In the genomic region with DNA sequence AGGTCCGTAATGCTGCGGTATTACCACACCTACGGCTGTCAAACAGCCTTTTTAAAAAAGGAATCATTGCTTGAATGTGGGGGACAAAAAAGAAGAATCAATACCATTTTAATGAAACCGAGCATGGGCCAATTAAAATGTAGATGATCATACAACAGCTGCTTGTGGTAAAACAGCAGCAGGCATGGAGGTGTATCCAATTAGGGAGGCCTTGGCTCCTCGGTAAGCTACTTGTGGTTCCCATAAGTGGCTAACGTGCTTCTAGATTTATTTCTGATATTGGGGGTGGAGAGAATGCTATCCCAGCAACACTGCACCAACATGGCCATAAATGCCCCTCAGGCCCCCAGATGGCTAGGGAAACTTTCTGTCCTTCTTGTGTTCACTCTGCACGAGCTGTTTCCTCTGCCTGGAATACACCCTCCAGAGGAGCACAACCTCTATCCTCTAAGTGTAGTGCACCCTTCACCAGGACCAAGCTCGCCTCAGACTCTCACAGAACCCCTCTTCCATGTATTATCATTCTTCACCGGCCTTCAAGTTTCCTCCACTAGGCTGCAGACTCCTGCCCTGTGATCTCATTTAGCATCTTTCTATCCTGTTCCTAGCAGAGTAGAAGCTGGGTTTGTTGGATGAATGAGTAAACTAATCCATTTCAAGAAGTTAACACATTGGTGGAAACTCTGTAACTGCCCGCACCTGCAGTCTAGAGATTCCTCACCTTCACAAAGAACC, we compare ENCODE assay signal across 8 cellular contexts. TPM values are rescaled to one million over a fixed set of nuclear protein-coding genes. Genes with fewer than 3 reads are reported as not detected.
DNase-seq lines count a peak whose midpoint lies in the region; ATAC-seq and TF ChIP-seq lines count a peak whose summit lies in the region.
"Had no signal": no experiment of that assay in that cellular context is flagged by ENCODE, and none has a peak within 500 bp of the region (broad histone marks: within the 10 kb centered on the region; RNA-seq: fewer than 3 reads in every experiment).

No MANE protein-coding gene starts in this region.

- POLR2A ChIA-PET in activated CD4-positive, alpha-beta memory T cell treated with anti-CD3 and anti-CD28 coated beads, Interleukin-2, amount 10 ng/mL, durations not matched to agents 7 days and 5 days (lab: Charles Lee), result interaction anchor here (0.6 kb wide), 1 partner anchor 20 kb away, joined by 3 read pairs; no protein-coding TSS in a partner anchor

- peaks cover 23% of the 10 kb centered on the region for H3K4me1 ChIP-seq in RWPE2 (ENCODE audit: insufficient read depth, poor library complexity, severe bottlenecking)
- H3K4me1 ChIP-seq in skeletal muscle satellite cell (ENCODE audit: control insufficient read depth, insufficient read depth, low read length), result peaks cover 41% of the 10 kb centered on the region

- no peak overlapping the region for H3K4me3 Mint-ChIP-seq in activated CD4-positive, alpha-beta memory T cell treated with anti-CD3 and anti-CD28 coated beads, Interleukin-2, amount 10 ng/mL, durations not matched to agents 7 days and 5 days

- H3K27ac ChIP-seq in RWPE2 (ENCODE audit: poor library complexity, severe bottlenecking), result peak overlapping the region; percentile 92

- H3K9me3 ChIP-seq in RWPE2 (ENCODE audit: severe bottlenecking) (no peaks in the 10 kb centered on the region), skeletal muscle satellite cell (replicated peaks; ENCODE audit: low read length) (no peaks in the 10 kb centered on the region)

- no peaks in the 10 kb centered on the region for H3K36me3 Mint-ChIP-seq in activated CD4-positive, alpha-beta memory T cell treated with anti-CD3 and anti-CD28 coated beads, Interleukin-2, amount 10 ng/mL, durations not matched to agents 7 days and 5 days (ENCODE audit: low read depth)

- no peaks in the 10 kb centered on the region for H3K9me3 Mint-ChIP-seq in activated CD4-positive, alpha-beta memory T cell treated with anti-CD3 and anti-CD28 coated beads, Interleukin-2, amount 10 ng/mL, durations not matched to agents 7 days and 5 days

- H3K4me3 ChIP-seq in H7 (ENCODE audit: insufficient read depth, low read depth, low read length) (peak overlapping the region; percentile 98), RWPE2 (ENCODE audit: severe bottlenecking) (peak overlapping the region; percentile 85), fibroblast of pulmonary artery (replicated peaks; ENCODE audit: low read depth, low read length) (peak overlapping the region; percentile 90), skeletal muscle satellite cell (ENCODE audit: low read length) (peak overlapping the region; percentile 97)
- H3K4me3 ChIP-seq: K562 had no signal

- H3K27me3 ChIP-seq in H7 (ENCODE audit: control insufficient read depth, insufficient read depth, low read length) (no peaks in the 10 kb centered on the region), RWPE2 (ENCODE audit: insufficient read depth, poor library complexity, severe bottlenecking) (no peaks in the 10 kb centered on the region), skeletal muscle satellite cell (ENCODE audit: control insufficient read depth, insufficient read depth, low read length) (no peaks in the 10 kb centered on the region)

- peaks cover 8% of the 10 kb centered on the region for H3K4me1 Mint-ChIP-seq in activated CD4-positive, alpha-beta memory T cell treated with anti-CD3 and anti-CD28 coated beads, Interleukin-2, amount 10 ng/mL, durations not matched to agents 7 days and 5 days

- peak overlapping the region; percentile 94 for H3K4me2 ChIP-seq in skeletal muscle satellite cell (ENCODE audit: low read length)

- peak overlapping the region; percentile 94 for H3K9ac ChIP-seq in skeletal muscle satellite cell (ENCODE audit: low read depth, low read length)

- no peak for TF ChIP-seq CTCF in RWPE2 (IDR thresholded peaks at IDR 0.05; ENCODE audit: poor library complexity, severe bottlenecking)
- peak; percentile 38 for TF ChIP-seq CTCF in fibroblast of pulmonary artery (IDR thresholded peaks at IDR 0.05; ENCODE audit: low read length, missing control alignments)

- DNase-seq in H7, result no peak
- no peak for DNase-seq in RWPE2 (ENCODE audit: low spot score)
- peak; percentile 45 for DNase-seq in fibroblast of pulmonary artery (ENCODE audit: low read depth)
- DNase-seq in activated CD4-positive, alpha-beta memory T cell treated with anti-CD3 and anti-CD28 coated beads, Interleukin-2, amount 10 ng/mL, durations not matched to agents 7 days and 5 days, result no peak
- DNase-seq in NCI-H2196 treated with DMSO at 0.1 percent for 48 hours (lab: John Stamatoyannopoulos, UW; ENCODE audit: unreplicated experiment), result no peak
- no peak for DNase-seq in C1 segment of cervical spinal cord (lab: John Stamatoyannopoulos, UW)

- peaks cover 63% of the 10 kb centered on the region for H3K27me3 Mint-ChIP-seq in activated CD4-positive, alpha-beta memory T cell treated with anti-CD3 and anti-CD28 coated beads, Interleukin-2, amount 10 ng/mL, durations not matched to agents 7 days and 5 days

- H3K27ac Mint-ChIP-seq in activated CD4-positive, alpha-beta memory T cell treated with anti-CD3 and anti-CD28 coated beads, Interleukin-2, amount 10 ng/mL, durations not matched to agents 7 days and 5 days, result no peak overlapping the region

- CTCF ChIA-PET in activated CD4-positive, alpha-beta memory T cell treated with anti-CD3 and anti-CD28 coated beads, Interleukin-2, amount 10 ng/mL, durations not matched to agents 7 days and 5 days (lab: Charles Lee), result interaction anchor here (0.9 to 1.3 kb wide), 2 partner anchors 217 to 221 kb away, joined by 4 read pairs; no protein-coding TSS in a partner anchor

- peak; percentile 30; the same call in 2 of the 3 replicates for ATAC-seq in RWPE2 (ENCODE audit: low read depth)
- ATAC-seq: K562 had no signal

- peaks cover 2% of the 10 kb centered on the region; the same call in 1 of the 2 replicates for H3K36me3 ChIP-seq in H7 (replicated peaks; ENCODE audit: control insufficient read depth, insufficient read depth, low read length)
- H3K36me3 ChIP-seq in RWPE2 (ENCODE audit: low read depth), result peaks cover 19% of the 10 kb centered on the region
- H3K36me3 ChIP-seq in skeletal muscle satellite cell (ENCODE audit: insufficient read depth, low read length), result peaks cover 10% of the 10 kb centered on the region

RNA-seq across cellular contexts. Expression of gene PTPN14, which starts 1.6 kb away (rescaled TPM):
- 15.7 and 21.3 TPM in 2 replicates for total RNA-seq in H7 (2014; rRNA removed; shearing (Covaris generic))
- 45.9 and 50.2 TPM in 2 replicates for total RNA-seq in skeletal muscle satellite cell (2012; rRNA removed)
- total RNA-seq in activated CD4-positive, alpha-beta memory T cell treated with anti-CD3 and anti-CD28 coated beads, Interleukin-2, amount 10 ng/mL, durations not matched to agents 7 days and 5 days, result under 1 TPM; 0.20 to 0.28 TPM

RNA-seq across cellular contexts. Expression of gene CENPF, which starts 53.2 kb away (rescaled TPM):
- total RNA-seq in H7 (2014; rRNA removed; shearing (Covaris generic)), result 76.7 and 167 TPM in 2 replicates
- 18.8 and 21.2 TPM in 2 replicates for total RNA-seq in skeletal muscle satellite cell (2012; rRNA removed)
- total RNA-seq in activated CD4-positive, alpha-beta memory T cell treated with anti-CD3 and anti-CD28 coated beads, Interleukin-2, amount 10 ng/mL, durations not matched to agents 7 days and 5 days, result 100 to 1,000 TPM; 125 to 135 TPM

Comparison
In these comparisons a context has a peak if more than half of its experiments do, and no peak if none do; other contexts are left out.
1. RNA of gene PTPN14, which starts 1.6 kb away (total RNA-seq): 15.7 to 21.3 TPM in H7; 0.20 to 0.28 TPM in activated CD4-positive, alpha-beta memory T cell treated with anti-CD3 and anti-CD28 coated beads, Interleukin-2, amount 10 ng/mL, durations not matched to agents 7 days and 5 days; every median in the first group is over 10 times any median in the second.
2. Peak in every context shown above with its lines, with median percentiles within 50 percentile points of each other: H3K4me3 ChIP-seq.